In genomic region chr2:44107086-44107740, GRCh38 we compare ENCODE assay signal across 15 cellular contexts.
A peak's percentile ranks its signal among the peaks of the same experiment; 100 is the strongest.
DNase-seq lines count a peak whose midpoint lies in the region; ATAC-seq and TF ChIP-seq lines count a peak whose summit lies in the region.
"Had no signal": no experiment of that assay in that cellular context is flagged by ENCODE, and none has a peak within 500 bp of the region (broad histone marks: within the 10 kb centered on the region; RNA-seq: fewer than 3 reads in every experiment).

No MANE protein-coding gene starts in this region.

- no peak overlapping the region for H3K9ac ChIP-seq in DND-41 (ENCODE audit: low read depth, low read length)

- no peaks in the 10 kb centered on the region for H3K36me3 ChIP-seq in DND-41 (ENCODE audit: insufficient read depth, low read length)
- H3K36me3 ChIP-seq in naive thymus-derived CD4-positive, alpha-beta T cell (ENCODE audit: control insufficient read depth in 2 of 3, insufficient read depth in 3 of 3, low read length in 3 of 3), result no peaks in the 10 kb centered on the region
- H3K36me3 ChIP-seq in CD8-positive, alpha-beta T cell (ENCODE audit: insufficient read depth, low read length), result no peaks in the 10 kb centered on the region

- ATAC-seq in DND-41 (ENCODE audit: insufficient read depth, low read depth), result 0 out of 3 replicates have a peak, but pooled peaks have one; percentile 37
- peak; percentile 87 for ATAC-seq in GM18909 (IDR thresholded peaks at IDR 0.05; ENCODE audit: poor library complexity, unreplicated experiment)
- ATAC-seq in HG02588 (IDR thresholded peaks at IDR 0.05; ENCODE audit: unreplicated experiment), result peak; percentile 76
- peak; percentile 81 for ATAC-seq in HG03457 (IDR thresholded peaks at IDR 0.05; ENCODE audit: unreplicated experiment)
- no peak for ATAC-seq in naive thymus-derived CD4-positive, alpha-beta T cell
- no peak for ATAC-seq in esophagus mucosa
- no peak for ATAC-seq in CD8-positive, alpha-beta T cell
- ATAC-seq: HCT116 had no signal

- no peaks in the 10 kb centered on the region for H3K9me3 Mint-ChIP-seq in naive thymus-derived CD4-positive, alpha-beta T cell
- H3K9me3 Mint-ChIP-seq in CD8-positive, alpha-beta T cell, result no peaks in the 10 kb centered on the region
- H3K9me3 Mint-ChIP-seq: activated T-helper 1 cell treated with anti-CD3 and anti-CD28 coated beads, Interleukin-12 subunit alpha, Interleukin-12 subunit beta, Interleukin-2, Interleukin-4 antibody, amounts not matched to agents 30 ng/mL and 10 ng/mL and 1 ng/mL, durations not matched to agents 14 hours and 24 hours and 36 hours had no signal

- no peaks in the 10 kb centered on the region for H3K27me3 ChIP-seq in DND-41 (ENCODE audit: insufficient read depth, low read length, poor library complexity)
- H3K27me3 ChIP-seq in naive thymus-derived CD4-positive, alpha-beta T cell (ENCODE audit: control insufficient read depth in 2 of 2, insufficient read depth in 2 of 2, low read length in 2 of 2), result no peaks in the 10 kb centered on the region
- no peaks in the 10 kb centered on the region for H3K27me3 ChIP-seq in CD8-positive, alpha-beta T cell (ENCODE audit: insufficient read depth, low read length)

- H3K27ac ChIP-seq in DND-41 (ENCODE audit: low read length), result no peak overlapping the region
- H3K27ac ChIP-seq in naive thymus-derived CD4-positive, alpha-beta T cell (ENCODE audit: low read depth, low read length), result no peak overlapping the region
- H3K27ac ChIP-seq in CD8-positive, alpha-beta T cell (ENCODE audit: low read depth, low read length), result no peak overlapping the region

- H3K36me3 Mint-ChIP-seq in naive thymus-derived CD4-positive, alpha-beta T cell, result no peaks in the 10 kb centered on the region
- no peaks in the 10 kb centered on the region for H3K36me3 Mint-ChIP-seq in CD8-positive, alpha-beta T cell

- no peak overlapping the region for H2AFZ ChIP-seq in DND-41 (ENCODE audit: low read depth, low read length)

- CTCF ChIA-PET in naive thymus-derived CD4-positive, alpha-beta T cell (lab: Charles Lee), result no interaction called here
- CTCF ChIA-PET in CD8-positive, alpha-beta T cell (lab: Charles Lee), result no interaction called here

- H3K4me3 Mint-ChIP-seq in naive thymus-derived CD4-positive, alpha-beta T cell, result no peak overlapping the region
- no peak overlapping the region for H3K4me3 Mint-ChIP-seq in CD8-positive, alpha-beta T cell
- H3K4me3 Mint-ChIP-seq: activated T-helper 1 cell treated with anti-CD3 and anti-CD28 coated beads, Interleukin-12 subunit alpha, Interleukin-12 subunit beta, Interleukin-2, Interleukin-4 antibody, amounts not matched to agents 30 ng/mL and 10 ng/mL and 1 ng/mL, durations not matched to agents 14 hours and 24 hours and 36 hours had no signal

- H3K27ac Mint-ChIP-seq in naive thymus-derived CD4-positive, alpha-beta T cell, result no peak overlapping the region
- no peak overlapping the region for H3K27ac Mint-ChIP-seq in CD8-positive, alpha-beta T cell
- H3K27ac Mint-ChIP-seq: activated T-helper 1 cell treated with anti-CD3 and anti-CD28 coated beads, Interleukin-12 subunit alpha, Interleukin-12 subunit beta, Interleukin-2, Interleukin-4 antibody, amounts not matched to agents 30 ng/mL and 10 ng/mL and 1 ng/mL, durations not matched to agents 14 hours and 24 hours and 36 hours had no signal

- no peaks in the 10 kb centered on the region for H3K79me2 ChIP-seq in DND-41 (ENCODE audit: insufficient read depth, low read length)

- peaks cover 0 to 4% (median 2%) of the 10 kb centered on the region in 5 donors for H3K27me3 Mint-ChIP-seq in naive thymus-derived CD4-positive, alpha-beta T cell
- peaks cover 2% of the 10 kb centered on the region for H3K27me3 Mint-ChIP-seq in CD8-positive, alpha-beta T cell (ENCODE audit: low read depth)

- POLR2A ChIA-PET in naive thymus-derived CD4-positive, alpha-beta T cell (lab: Charles Lee), result no interaction called here
- POLR2A ChIA-PET in CD8-positive, alpha-beta T cell (lab: Charles Lee), result no interaction called here

- H4K20me1 ChIP-seq in DND-41 (ENCODE audit: insufficient read depth, low read length), result no peaks in the 10 kb centered on the region

- no peak overlapping the region for H3K4me3 ChIP-seq in DND-41 (ENCODE audit: low read depth in 1 of 2, low read length in 2 of 2)
- H3K4me3 ChIP-seq in naive thymus-derived CD4-positive, alpha-beta T cell (ENCODE audit: low read length), result no peak overlapping the region
- H3K4me3 ChIP-seq in CD8-positive, alpha-beta T cell (ENCODE audit: low read depth, low read length), result no peak overlapping the region

- peaks cover 0 to 10% (median 0%) of the 10 kb centered on the region in 7 donors for H3K4me1 Mint-ChIP-seq in naive thymus-derived CD4-positive, alpha-beta T cell
- no peaks in the 10 kb centered on the region for H3K4me1 Mint-ChIP-seq in CD8-positive, alpha-beta T cell (ENCODE audit: low read depth)

- TF ChIP-seq CTCF in DND-41 (IDR thresholded peaks at IDR 0.05; ENCODE audit: borderline replicate concordance, extremely low read depth, low read length, poor library complexity, severe bottlenecking), result no peak
- no peak for TF ChIP-seq CTCF in CD8-positive, alpha-beta T cell (IDR thresholded peaks at IDR 0.05)

- no peaks in the 10 kb centered on the region for H3K4me1 ChIP-seq in DND-41 (ENCODE audit: insufficient read depth, low read length)
- no peaks in the 10 kb centered on the region for H3K4me1 ChIP-seq in naive thymus-derived CD4-positive, alpha-beta T cell (ENCODE audit: control insufficient read depth in 2 of 2, insufficient read depth in 2 of 2, low read length in 2 of 2)
- no peaks in the 10 kb centered on the region for H3K4me1 ChIP-seq in CD8-positive, alpha-beta T cell (ENCODE audit: insufficient read depth, low read length)

- H3K4me2 ChIP-seq in DND-41 (ENCODE audit: insufficient read depth, low read length), result no peak overlapping the region

- intact Hi-C loops in naive thymus-derived CD4-positive, alpha-beta T cell (cut with micrococcal nuclease), result no loop called here
- intact Hi-C loops in CD8-positive, alpha-beta T cell (cut with DNase I, micrococcal nuclease), result no loop called here

- no peaks in the 10 kb centered on the region for H3K9me3 ChIP-seq in DND-41 (ENCODE audit: insufficient read depth, low read length, severe bottlenecking)
- no peaks in the 10 kb centered on the region for H3K9me3 ChIP-seq in naive thymus-derived CD4-positive, alpha-beta T cell (ENCODE audit: control insufficient read depth in 2 of 3, low read length in 3 of 3)
- no peaks in the 10 kb centered on the region for H3K9me3 ChIP-seq in CD8-positive, alpha-beta T cell (ENCODE audit: low read length)

- DNase-seq in DND-41 (no peak), NCI-H345 (lab: John Stamatoyannopoulos, UW) (no peak)
- DNase-seq in naive thymus-derived CD4-positive, alpha-beta T cell, result no peak
- no peak for DNase-seq in CD8-positive, alpha-beta T cell
- DNase-seq: activated CD4-positive, CD25-positive, alpha-beta regulatory T cell; AML-193; mammary epithelial cell; NCI-H2227 treated with DMSO at 0.1 percent for 48 hours; stimulated activated CD4-positive, alpha-beta T cell treated with anti-CD3 and anti-CD28 coated beads, Interleukin-4, amount 100 ng/mL, for 24 hours had no signal

Comparison
In these comparisons a context has a peak if more than half of its experiments do, and no peak if none do; other contexts are left out.
1. ATAC-seq: peak in DND-41 (single experiment), GM18909 (single experiment), HG02588 (single experiment) and HG03457 (single experiment); none in naive thymus-derived CD4-positive, alpha-beta T cell (single experiment), esophagus mucosa (single experiment) and CD8-positive, alpha-beta T cell (single experiment).